ENCODE assay signal across 1 cellular context in the genomic region with DNA sequence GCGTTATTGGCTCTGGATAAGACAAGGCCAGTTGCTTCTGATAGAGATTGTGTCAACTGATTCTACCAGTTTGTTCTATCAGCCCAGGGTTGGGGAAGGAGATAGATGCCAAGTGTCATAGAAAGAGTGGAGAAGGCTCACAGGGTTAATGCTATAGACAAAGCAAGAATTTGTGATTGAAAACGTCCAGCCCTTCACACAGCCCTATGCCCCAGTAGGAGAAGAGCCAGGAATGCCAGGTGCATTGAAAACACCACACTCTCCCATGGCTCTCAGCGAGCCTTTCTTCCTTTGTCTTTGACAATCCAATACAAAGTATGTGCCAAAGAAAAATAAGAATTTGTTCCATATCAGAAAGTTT.
TF ChIP-seq lines count a peak whose summit lies in the region.

No MANE protein-coding gene starts in this region.

TF ChIP-seq in IMR-90, 13 proteins besides CTCF, POLR2A, EP300 and RAD21:
- TF ChIP-seq RCOR1 (IDR thresholded peaks at IDR 0.05; ENCODE audit: insufficient replicate concordance, low read length) (no peak), CHD1 (IDR thresholded peaks at IDR 0.05; ENCODE audit: low read depth, low read length) (no peak), MAFK (IDR thresholded peaks at IDR 0.05; ENCODE audit: low read depth, low read length) (no peak), ELK1 (IDR thresholded peaks at IDR 0.05; ENCODE audit: borderline replicate concordance, low read depth, low read length) (no peak), FOS (IDR thresholded peaks at IDR 0.05; ENCODE audit: low read depth, low read length) (no peak)
